1 cellular context compared by ENCODE assay signal in the genomic region with DNA sequence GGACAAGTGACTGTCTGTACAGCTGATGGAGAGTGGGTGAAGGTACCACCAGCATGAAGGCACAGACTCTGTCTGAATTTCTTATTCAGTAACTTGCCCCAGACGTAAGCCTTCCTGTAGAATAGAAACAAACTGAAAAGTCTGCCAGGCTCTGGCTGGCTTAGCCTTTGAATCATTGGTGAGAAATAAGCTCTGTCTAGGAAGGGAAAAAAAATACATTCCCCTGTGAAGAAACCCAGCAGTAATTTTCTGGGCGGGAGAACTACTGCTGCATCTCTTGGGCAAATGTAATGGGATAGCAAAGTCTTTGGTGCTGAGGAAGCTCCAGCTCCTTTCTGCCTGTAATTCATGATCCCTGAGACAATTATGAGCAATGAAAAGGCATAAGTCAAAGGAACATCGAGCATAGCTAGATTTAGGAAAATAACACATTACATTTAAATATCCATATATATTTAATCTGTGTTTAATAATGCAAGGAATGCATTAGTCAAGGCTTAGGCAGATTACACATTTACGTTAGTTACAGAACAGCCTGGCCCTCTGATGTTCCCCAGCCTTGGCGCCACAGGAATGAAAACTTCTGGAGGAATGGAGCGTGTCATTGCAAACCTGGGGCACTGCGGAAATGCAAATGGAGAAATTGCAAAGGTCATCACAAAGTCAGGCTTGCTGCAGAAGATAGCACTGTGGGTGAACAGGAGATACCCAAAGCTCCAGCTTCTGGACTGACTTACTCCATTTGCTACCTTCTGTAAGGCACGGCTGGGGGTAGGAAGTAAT.
TF ChIP-seq lines count a peak whose summit lies in the region.

No MANE protein-coding gene starts in this region.

TF ChIP-seq in K562, 482 proteins besides CTCF, POLR2A, EP300 and RAD21 (continued from another document):
- TF ChIP-seq, protein P1, sequence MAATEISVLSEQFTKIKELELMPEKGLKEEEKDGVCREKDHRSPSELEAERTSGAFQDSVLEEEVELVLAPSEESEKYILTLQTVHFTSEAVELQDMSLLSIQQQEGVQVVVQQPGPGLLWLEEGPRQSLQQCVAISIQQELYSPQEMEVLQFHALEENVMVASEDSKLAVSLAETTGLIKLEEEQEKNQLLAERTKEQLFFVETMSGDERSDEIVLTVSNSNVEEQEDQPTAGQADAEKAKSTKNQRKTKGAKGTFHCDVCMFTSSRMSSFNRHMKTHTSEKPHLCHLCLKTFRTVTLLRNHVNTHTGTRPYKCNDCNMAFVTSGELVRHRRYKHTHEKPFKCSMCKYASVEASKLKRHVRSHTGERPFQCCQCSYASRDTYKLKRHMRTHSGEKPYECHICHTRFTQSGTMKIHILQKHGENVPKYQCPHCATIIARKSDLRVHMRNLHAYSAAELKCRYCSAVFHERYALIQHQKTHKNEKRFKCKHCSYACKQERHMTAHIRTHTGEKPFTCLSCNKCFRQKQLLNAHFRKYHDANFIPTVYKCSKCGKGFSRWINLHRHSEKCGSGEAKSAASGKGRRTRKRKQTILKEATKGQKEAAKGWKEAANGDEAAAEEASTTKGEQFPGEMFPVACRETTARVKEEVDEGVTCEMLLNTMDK (IDR thresholded peaks at IDR 0.05; ENCODE audit: borderline replicate concordance, insufficient read depth, low read depth, low read length, poor library complexity, severe bottlenecking): no peak
- TF ChIP-seq HEY1 (CRISPR knock-in tag; IDR thresholded peaks at IDR 0.05; ENCODE audit: borderline replicate concordance) (no peak), ZNF431 (CRISPR knock-in tag; IDR thresholded peaks at IDR 0.05) (no peak)
